In the genomic region with DNA sequence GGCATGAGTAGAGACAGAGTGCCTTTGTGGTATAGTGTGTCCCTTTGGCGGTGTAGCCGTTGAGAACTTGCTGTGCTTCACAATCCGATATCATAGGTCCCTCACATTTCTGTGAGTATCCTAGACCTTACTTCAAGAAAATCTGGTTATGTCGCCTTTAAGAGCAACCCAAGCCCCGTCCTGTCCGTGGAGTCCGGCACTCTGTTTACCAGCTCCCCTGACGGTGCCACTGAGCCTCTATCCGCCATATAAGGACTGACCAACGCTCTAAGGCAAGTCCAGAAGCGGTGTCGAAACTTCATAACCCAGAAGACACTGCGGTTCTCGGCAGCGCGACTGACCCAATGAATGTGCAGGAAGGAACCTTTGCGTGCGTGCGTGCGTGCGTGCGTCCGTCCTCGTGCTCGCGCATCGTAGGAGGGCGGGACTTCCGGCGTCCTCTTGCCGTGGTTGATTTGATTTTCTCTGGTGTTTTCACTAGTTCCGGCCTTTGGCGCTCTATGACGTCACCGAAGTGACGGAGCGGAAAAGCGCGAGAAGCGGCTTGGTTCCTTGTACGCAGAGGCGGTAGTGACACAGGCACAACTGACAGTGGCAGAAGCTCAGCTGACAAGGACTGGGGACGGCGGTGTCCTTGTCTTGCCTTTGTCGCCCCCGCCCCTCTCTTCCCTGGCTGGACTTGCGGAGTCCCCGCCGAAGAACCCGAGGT, we compare ENCODE assay signal across 8 cellular contexts. TPM values are rescaled to one million over a fixed set of nuclear protein-coding genes. Genes with fewer than 3 reads are reported as not detected.
A peak's percentile ranks its signal among the peaks of the same experiment; 100 is the strongest.
DNase-seq lines count a peak whose midpoint lies in the region; ATAC-seq, FAIRE-seq and TF ChIP-seq lines count a peak whose summit lies in the region.

Gene TRAPPC2B, plus strand, starts transcription at position 555 of the 709 bp plus-strand sequence. CDS start 1,283 bp downstream, outside the sequence.
Gene ZNF547, plus strand, starts transcription at position 555 of the 709 bp plus-strand sequence. CDS start 5,005 bp downstream, outside the sequence.

- no peaks in the 10 kb centered on the region for H3K27me3 ChIP-seq in BJ (ENCODE audit: control insufficient read depth, insufficient read depth, low read length)

- CTCF ChIA-PET in BJ (lab: Yijun Ruan, JAX): no interaction called here

- POLR2A ChIA-PET in BJ (lab: Charles Lee): interaction anchor here (0.6 to 1.3 kb wide), 2 partner anchors 12 to 26 kb away, joined by 3 to 4 read pairs; partner anchors contain the start of genes ZNF304 and ZNF548

- H3K36me3 ChIP-seq in BJ (ENCODE audit: control insufficient read depth, insufficient read depth, low read length): 0 out of 2 replicates have a peak, but pooled peaks cover 2% of the 10 kb centered on the region

- DNase-seq in BJ (ENCODE audit: low read depth) (peak; percentile 99), GM19240 (ENCODE audit: insufficient read length, low spot score) (peak; percentile 63), NCI-H524 treated with DMSO at 0.1 percent for 48 hours (lab: John Stamatoyannopoulos, UW) (peak; percentile 88), kidney glomerular epithelial cell (lab: John Stamatoyannopoulos, UW) (peak; percentile 98)
- DNase-seq in activated CD4-positive, alpha-beta T cell treated with anti-CD3 and anti-CD28 coated beads for 48 hours: peak; percentile 98
- peak; percentile 95 to 97 for DNase-seq in stimulated activated CD4-positive, alpha-beta T cell treated with anti-CD3 and anti-CD28 coated beads, Interleukin-15, amount 100 ng/mL, for 48 hours (ENCODE audit: low read depth in 2 of 2)

- ATAC-seq in HG03457 (IDR thresholded peaks at IDR 0.05; ENCODE audit: unreplicated experiment): peak; percentile 74

- no peak for TF ChIP-seq CTCF in BJ (IDR thresholded peaks at IDR 0.05; ENCODE audit: insufficient read depth, low read depth, low read length)

- FAIRE-seq in colon (lab: Jason Lieb, UNC): peak; percentile 85

- peak within 1 kb of the TSS; percentile 87 for H3K4me3 ChIP-seq in BJ (ENCODE audit: low read depth, low read length)

RNA-seq across cellular contexts. Expression of gene TRAPPC2B, which starts in this region (rescaled TPM):
- polyA plus RNA-seq in BJ (2011; rRNA removed): 11.0 and 16.3 TPM in 2 replicates
- 5.1 and 5.2 TPM in 2 replicates for polyA minus RNA-seq in BJ (2011; rRNA and poly(A)+ RNA removed)

RNA-seq across cellular contexts. Expression of gene ZNF547, which starts in this region (rescaled TPM):
- polyA plus RNA-seq in BJ (2011; rRNA removed): 3.4 and 3.5 TPM in 2 replicates
- 10.3 and 11.8 TPM in 2 replicates for polyA minus RNA-seq in BJ (2011; rRNA and poly(A)+ RNA removed)

Comparison
In these comparisons a context has a peak if more than half of its experiments do, and no peak if none do; other contexts are left out.
1. Peak in every context shown above with its lines: DNase-seq, ATAC-seq and H3K4me3 ChIP-seq.